Comparison of ENCODE assay signal across 12 cellular contexts in the genomic region with DNA sequence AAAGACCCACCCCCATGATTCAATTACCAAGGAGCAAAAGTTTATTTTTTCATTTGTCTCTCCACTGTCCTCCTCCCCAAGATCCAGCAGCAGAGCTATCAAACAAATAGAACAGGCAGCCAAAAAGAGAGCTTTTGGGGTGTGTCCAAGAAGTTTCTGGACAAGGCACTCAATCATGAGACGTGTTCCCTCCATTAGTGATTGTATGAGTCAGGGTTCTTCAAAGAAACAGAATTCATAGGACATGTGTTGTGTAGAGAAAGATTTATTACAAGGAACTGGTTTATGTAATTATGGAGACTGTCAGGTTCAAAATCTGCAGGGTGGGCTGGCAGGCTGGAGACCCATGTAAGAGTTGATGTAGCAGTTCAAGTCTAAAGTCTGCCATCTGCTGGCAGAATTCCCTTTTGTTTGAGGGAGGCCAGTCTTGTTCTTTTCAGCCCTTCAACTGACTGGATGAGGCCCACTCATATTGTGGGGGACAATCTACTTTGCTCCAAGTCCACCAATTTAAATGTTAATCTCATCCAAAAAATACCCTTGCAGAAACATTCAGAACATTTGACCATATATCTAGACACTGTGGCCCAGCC.
DNase-seq lines count a peak whose midpoint lies in the region; TF ChIP-seq lines count a peak whose summit lies in the region.
"Had no signal": no experiment of that assay in that cellular context is flagged by ENCODE, and none has a peak within 500 bp of the region (broad histone marks: within the 10 kb centered on the region; RNA-seq: fewer than 3 reads in every experiment).

No MANE protein-coding gene starts in this region.

- no peak overlapping the region for H3K27ac ChIP-seq in testis

- H3K27me3 ChIP-seq in testis: no peaks in the 10 kb centered on the region

- TF ChIP-seq POLR2A in testis (IDR thresholded peaks at IDR 0.05): no peak

- TF ChIP-seq CTCF in endothelial cell (IDR thresholded peaks at IDR 0.05; ENCODE audit: unreplicated experiment): no peak
- TF ChIP-seq CTCF in testis (IDR thresholded peaks at IDR 0.05): peak in 1 of 3 experiments; percentile 10

- H3K4me1 Mint-ChIP-seq in endothelial cell (ENCODE audit: unreplicated experiment): peaks cover 13% of the 10 kb centered on the region
- peaks cover 4% of the 10 kb centered on the region for H3K4me1 Mint-ChIP-seq in activated naive CD8-positive, alpha-beta T cell treated with anti-CD3 and anti-CD28 coated beads for 36 hours
- H3K4me1 Mint-ChIP-seq: B cell had no signal

- H3K36me3 Mint-ChIP-seq in endothelial cell (ENCODE audit: low read depth, unreplicated experiment): no peaks in the 10 kb centered on the region
- H3K36me3 Mint-ChIP-seq in activated naive CD8-positive, alpha-beta T cell treated with anti-CD3 and anti-CD28 coated beads for 36 hours: no peaks in the 10 kb centered on the region
- H3K36me3 Mint-ChIP-seq: activated naive CD8-positive, alpha-beta T cell had no signal

- DNase-seq in NCI-H82 (lab: John Stamatoyannopoulos, UW) (peak; percentile 53), NCI-H82 treated with DMSO at 0.1 percent for 48 hours (lab: John Stamatoyannopoulos, UW; ENCODE audit: unreplicated experiment) (no peak), NCI-H460 (ENCODE audit: extremely low read depth, low read depth) (peak; percentile 6), endothelial cell (ENCODE audit: low spot score) (peak; percentile 44), testis (peak; percentile 50)
- no peak for DNase-seq in stimulated activated naive CD4-positive, alpha-beta T cell (lab: John Stamatoyannopoulos, UW)
- no peak for DNase-seq in activated naive CD8-positive, alpha-beta T cell treated with anti-CD3 and anti-CD28 coated beads for 36 hours
- DNase-seq in stimulated activated CD4-positive, alpha-beta T cell treated with anti-CD3 and anti-CD28 coated beads, Interleukin-2, amount 100 ng/mL, for 48 hours: no peak
- DNase-seq: NCI-H510A treated with DMSO at 0.1 percent for 48 hours; stimulated activated naive CD4-positive, alpha-beta T cell treated with Interleukin-2 at 50 U/mL for 16 hours had no signal

- intact Hi-C loops in testis (cut with DNase I; ENCODE audit: low total_unique reads): no loop called here

- H3K4me1 ChIP-seq in testis: no peaks in the 10 kb centered on the region

- H3K27me3 Mint-ChIP-seq in endothelial cell (ENCODE audit: unreplicated experiment): peaks cover 1% of the 10 kb centered on the region
- H3K27me3 Mint-ChIP-seq in activated naive CD8-positive, alpha-beta T cell treated with anti-CD3 and anti-CD28 coated beads for 36 hours: peaks cover 3% of the 10 kb centered on the region
- H3K27me3 Mint-ChIP-seq: B cell had no signal

- WGBS in testis, 2 donors: 61 to 74% methylated on average over 1 of the region's 1 CpG

- no peaks in the 10 kb centered on the region for H3K9me3 ChIP-seq in testis

- no peak overlapping the region for H3K27ac Mint-ChIP-seq in endothelial cell (ENCODE audit: unreplicated experiment)
- no peak overlapping the region for H3K27ac Mint-ChIP-seq in activated naive CD8-positive, alpha-beta T cell treated with anti-CD3 and anti-CD28 coated beads for 36 hours
- H3K27ac Mint-ChIP-seq: activated naive CD8-positive, alpha-beta T cell; B cell had no signal

- no peaks in the 10 kb centered on the region for H3K9me3 Mint-ChIP-seq in endothelial cell (ENCODE audit: unreplicated experiment)
- H3K9me3 Mint-ChIP-seq in activated naive CD8-positive, alpha-beta T cell treated with anti-CD3 and anti-CD28 coated beads for 36 hours: peaks cover 6% of the 10 kb centered on the region

- H3K4me3 ChIP-seq in testis: no peak overlapping the region

- no peak overlapping the region for H3K4me3 Mint-ChIP-seq in endothelial cell (ENCODE audit: unreplicated experiment)
- H3K4me3 Mint-ChIP-seq in activated naive CD8-positive, alpha-beta T cell treated with anti-CD3 and anti-CD28 coated beads for 36 hours: no peak overlapping the region
- H3K4me3 Mint-ChIP-seq: activated naive CD8-positive, alpha-beta T cell; B cell had no signal

- H3K36me3 ChIP-seq in testis (ENCODE audit: low read depth, missing control alignments): no peaks in the 10 kb centered on the region

Comparison
In these comparisons a context has a peak if more than half of its experiments do, and no peak if none do; other contexts are left out.
1. DNase-seq: peak in NCI-H82 (single experiment), NCI-H460 (single experiment), endothelial cell (single experiment) and testis (single experiment); none in NCI-H82 treated with DMSO at 0.1 percent for 48 hours (single experiment), stimulated activated naive CD4-positive, alpha-beta T cell (0 of 6), activated naive CD8-positive, alpha-beta T cell treated with anti-CD3 and anti-CD28 coated beads for 36 hours (single experiment) and stimulated activated CD4-positive, alpha-beta T cell treated with anti-CD3 and anti-CD28 coated beads, Interleukin-2, amount 100 ng/mL, for 48 hours (0 of 2).